In genomic region chr7:155907450-155908177, GRCh38 we compare ENCODE assay signal across 19 cellular contexts.
"Had no signal": no experiment of that assay in that cellular context is flagged by ENCODE, and none has a peak within 500 bp of the region (broad histone marks: within the 10 kb centered on the region; RNA-seq: fewer than 3 reads in every experiment).

No MANE protein-coding gene starts in this region.

- ATAC-seq: activated T-cell treated with anti-CD3 and anti-CD28 coated beads, Interleukin-2, amount 50 U/mL, for 72 hours; heart right ventricle; left lobe of liver; sciatic nerve; stimulated activated effector memory CD8-positive, alpha-beta T cell treated with anti-CD3 and anti-CD28 coated beads, Interleukin-12 subunit alpha, Interleukin-12 subunit beta, amount 100 ng/mL, for 72 hours had no signal

- H3K9me3 ChIP-seq: neutrophil had no signal

- H3K36me3 ChIP-seq: heart right ventricle, neutrophil, stomach, suprapubic skin had no signal

- H3K27me3 ChIP-seq: neutrophil, stomach, suprapubic skin, tibial nerve had no signal

- H3K4me3 ChIP-seq: heart right ventricle, stomach, suprapubic skin, tibial nerve had no signal

- DNase-seq: activated CD4-positive, alpha-beta memory T cell treated with anti-CD3 and anti-CD28 coated beads for 36 hours; activated CD4-positive, alpha-beta T cell treated with anti-CD3 and anti-CD28 coated beads for 48 hours; activated effector memory CD4-positive, alpha-beta T cell treated with anti-CD3 and anti-CD28 coated beads, Interleukin-2, amount 50 U/mL, for 16 hours; activated naive CD4-positive, alpha-beta T cell treated with anti-CD3 and anti-CD28 coated beads, Interleukin-2, amount 10 ng/mL, durations not matched to agents 7 days and 5 days; activated T-cell treated with anti-CD3 and anti-CD28 coated beads, Interleukin-2, amount 50 U/mL, for 72 hours; foreskin fibroblast; heart right ventricle; mammary epithelial cell; midbrain; small intestine; stimulated activated CD4-positive, alpha-beta T cell treated with anti-CD3 and anti-CD28 coated beads, Interleukin-2, amount 100 ng/mL, for 24 hours; stomach; T-helper 9 cell had no signal

- H3K27ac ChIP-seq: heart right ventricle, neutrophil, stomach, suprapubic skin, tibial nerve had no signal

- H3K4me1 ChIP-seq: heart right ventricle, suprapubic skin, tibial nerve had no signal
